1 cellular context compared by ENCODE assay signal in genomic region chr17:49227436-49228261, GRCh38.
TF ChIP-seq lines count a peak whose summit lies in the region.

No MANE protein-coding gene starts in this region.

TF ChIP-seq in K562, 482 proteins besides CTCF, POLR2A, EP300 and RAD21 (continued from another document and continues in another):
- TF ChIP-seq NFE2L1 (tag; IDR thresholded peaks at IDR 0.05; ENCODE audit: borderline replicate concordance, low read depth) (no peak), MAX (CRISPR knock-in tag; IDR thresholded peaks at IDR 0.05) (no peak), PKNOX1 (IDR thresholded peaks at IDR 0.05) (no peak), ASH1L (IDR thresholded peaks at IDR 0.05; ENCODE audit: borderline replicate concordance, low read depth, partially characterized antibody) (no peak), E2F5 (CRISPR knock-in tag; IDR thresholded peaks at IDR 0.05) (no peak), RB1 (IDR thresholded peaks at IDR 0.05; ENCODE audit: low read depth) (peak; percentile 27; the same call in 1 of the 2 replicates), HNRNPLL (IDR thresholded peaks at IDR 0.05; ENCODE audit: low read depth, low read length, poor library complexity, severe bottlenecking) (no peak), ELF4 (CRISPR knock-in tag; IDR thresholded peaks at IDR 0.05) (no peak), FOXP1 (CRISPR knock-in tag; IDR thresholded peaks at IDR 0.05) (no peak), ZNF512 (tag; IDR thresholded peaks at IDR 0.05) (0 out of 2 replicates have a peak, but pooled peaks have one; percentile 20), SNIP1 (IDR thresholded peaks at IDR 0.05; ENCODE audit: low read depth) (no peak), IRF2 (CRISPR knock-in tag; IDR thresholded peaks at IDR 0.05) (no peak), MYC (IDR thresholded peaks at IDR 0.05; ENCODE audit: low read depth, low read length) (peak; percentile 24; the same call in 1 of the 2 replicates), MYC (CRISPR knock-in tag; IDR thresholded peaks at IDR 0.05; ENCODE audit: borderline replicate concordance, low read depth) (no peak), DEAF1 (CRISPR knock-in tag; IDR thresholded peaks at IDR 0.05) (peak; percentile 67), CBX5 (IDR thresholded peaks at IDR 0.05; ENCODE audit: borderline replicate concordance, low read depth) (no peak), ELK3 (CRISPR knock-in tag; IDR thresholded peaks at IDR 0.05) (no peak), RHOXF2B (CRISPR knock-in tag; conservative IDR thresholded peaks at IDR 0.05) (no peak), CREB5 (CRISPR knock-in tag; IDR thresholded peaks at IDR 0.05) (no peak), ZBTB12 (CRISPR knock-in tag; IDR thresholded peaks at IDR 0.05) (0 out of 2 replicates have a peak, but pooled peaks have one; percentile 9), ZFX (CRISPR knock-in tag; IDR thresholded peaks at IDR 0.05) (no peak), SRSF9 (IDR thresholded peaks at IDR 0.05; ENCODE audit: borderline replicate concordance, low read depth, low read length) (no peak), HES1 (IDR thresholded peaks at IDR 0.05; ENCODE audit: low read depth) (no peak), POLR2B (IDR thresholded peaks at IDR 0.05; ENCODE audit: low read depth, partially characterized antibody) (no peak), MLLT1 (IDR thresholded peaks at IDR 0.05) (no peak), THRAP3 (IDR thresholded peaks at IDR 0.05; ENCODE audit: borderline replicate concordance) (no peak), CTCFL (IDR thresholded peaks at IDR 0.05; ENCODE audit: borderline replicate concordance, insufficient read depth, low read depth, low read length, poor library complexity, severe bottlenecking) (peak; percentile 20), SMC3 (conservative IDR thresholded peaks at IDR 0.05; ENCODE audit: insufficient read depth, low read depth, low read length) (peak; percentile 85), CCAR2 (IDR thresholded peaks at IDR 0.05; ENCODE audit: low read depth, low read length) (no peak), TEAD1 (CRISPR knock-in tag; IDR thresholded peaks at IDR 0.05) (peak in 1 of 2 experiments; percentile 45; a peak in 1 of 4 replicates), EP400 (IDR thresholded peaks at IDR 0.05) (no peak), ADNP (tag; IDR thresholded peaks at IDR 0.05) (no peak), FOXP4 (CRISPR knock-in tag; IDR thresholded peaks at IDR 0.05; ENCODE audit: borderline replicate concordance) (no peak), RBM22 (IDR thresholded peaks at IDR 0.05; ENCODE audit: low read depth, low read length, poor library complexity, severe bottlenecking) (no peak), KLF16 (IDR thresholded peaks at IDR 0.05) (no peak), AFF1 (IDR thresholded peaks at IDR 0.05; ENCODE audit: low read depth in 1 of 2, partially characterized antibody in 2 of 2) (no peak), MAFK (IDR thresholded peaks at IDR 0.05; ENCODE audit: low read length) (0 out of 2 replicates have a peak, but pooled peaks have one; percentile 3), ZNF347 (CRISPR knock-in tag; IDR thresholded peaks at IDR 0.05; ENCODE audit: low read depth) (no peak), SMAD2 (IDR thresholded peaks at IDR 0.05; ENCODE audit: low read depth, low read length) (no peak), ZBTB17 (CRISPR knock-in tag; IDR thresholded peaks at IDR 0.05) (no peak), MTA1 (IDR thresholded peaks at IDR 0.05; ENCODE audit: borderline replicate concordance) (no peak), GTF2A2 (tag; IDR thresholded peaks at IDR 0.05) (no peak)
